ENCODE assay signal across 1 cellular context in the genomic region with DNA sequence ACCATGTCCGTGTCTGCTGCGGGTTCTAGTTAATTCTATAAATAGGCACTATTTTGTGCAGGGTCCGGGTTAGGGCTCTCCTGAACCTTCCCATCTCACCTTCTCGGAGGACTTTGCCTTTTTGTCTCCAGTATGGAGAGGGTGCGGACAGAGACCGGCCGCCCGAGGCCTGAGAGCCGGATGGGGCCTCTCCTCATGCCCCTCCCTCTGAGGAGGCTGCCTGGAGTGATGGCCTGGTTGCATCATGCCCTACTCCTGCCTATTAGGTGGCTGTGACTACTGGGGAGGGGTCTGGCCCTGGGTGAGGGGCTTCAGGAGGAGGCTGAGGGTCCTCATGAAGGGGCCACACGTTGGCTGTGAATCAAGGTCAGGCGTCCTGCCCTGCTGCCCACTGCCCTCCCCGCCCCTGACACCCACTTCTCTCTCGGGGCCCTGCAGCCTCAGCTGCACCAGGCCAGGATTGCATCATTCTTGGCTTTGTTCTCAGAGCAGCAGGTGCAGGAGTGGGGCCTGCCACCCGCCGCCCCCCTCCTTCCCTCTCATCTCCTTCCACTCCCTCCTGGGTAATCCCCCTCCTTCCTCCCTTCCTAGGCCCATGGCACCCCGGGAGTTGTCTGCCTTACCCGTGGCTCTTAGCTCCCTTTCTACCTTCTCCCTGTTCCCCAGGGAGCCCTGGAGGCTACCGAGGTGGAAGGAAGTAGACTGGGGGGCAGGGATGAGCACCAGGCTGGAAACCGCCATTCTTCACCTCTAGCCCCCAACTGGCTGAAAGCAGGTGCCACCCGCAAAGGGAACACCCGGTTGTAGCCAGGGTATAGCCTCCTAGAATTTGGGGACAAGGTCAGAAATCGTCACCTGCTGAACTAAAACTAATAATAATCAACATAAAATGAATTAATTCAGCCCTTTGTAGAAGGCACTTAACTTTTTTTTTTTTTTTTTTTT.
TF ChIP-seq lines count a peak whose summit lies in the region.

No MANE protein-coding gene starts in this region.

TF ChIP-seq in A549, 52 proteins besides CTCF, POLR2A, EP300 and RAD21 (continued from another document):
- TF ChIP-seq, protein P1, sequence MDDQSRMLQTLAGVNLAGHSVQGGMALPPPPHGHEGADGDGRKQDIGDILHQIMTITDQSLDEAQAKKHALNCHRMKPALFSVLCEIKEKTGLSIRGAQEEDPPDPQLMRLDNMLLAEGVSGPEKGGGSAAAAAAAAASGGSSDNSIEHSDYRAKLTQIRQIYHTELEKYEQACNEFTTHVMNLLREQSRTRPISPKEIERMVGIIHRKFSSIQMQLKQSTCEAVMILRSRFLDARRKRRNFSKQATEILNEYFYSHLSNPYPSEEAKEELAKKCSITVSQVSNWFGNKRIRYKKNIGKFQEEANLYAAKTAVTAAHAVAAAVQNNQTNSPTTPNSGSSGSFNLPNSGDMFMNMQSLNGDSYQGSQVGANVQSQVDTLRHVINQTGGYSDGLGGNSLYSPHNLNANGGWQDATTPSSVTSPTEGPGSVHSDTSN (IDR thresholded peaks at IDR 0.05), result no peak
- TF ChIP-seq CBX8 (IDR thresholded peaks at IDR 0.05), result no peak
- TF ChIP-seq, protein P2, sequence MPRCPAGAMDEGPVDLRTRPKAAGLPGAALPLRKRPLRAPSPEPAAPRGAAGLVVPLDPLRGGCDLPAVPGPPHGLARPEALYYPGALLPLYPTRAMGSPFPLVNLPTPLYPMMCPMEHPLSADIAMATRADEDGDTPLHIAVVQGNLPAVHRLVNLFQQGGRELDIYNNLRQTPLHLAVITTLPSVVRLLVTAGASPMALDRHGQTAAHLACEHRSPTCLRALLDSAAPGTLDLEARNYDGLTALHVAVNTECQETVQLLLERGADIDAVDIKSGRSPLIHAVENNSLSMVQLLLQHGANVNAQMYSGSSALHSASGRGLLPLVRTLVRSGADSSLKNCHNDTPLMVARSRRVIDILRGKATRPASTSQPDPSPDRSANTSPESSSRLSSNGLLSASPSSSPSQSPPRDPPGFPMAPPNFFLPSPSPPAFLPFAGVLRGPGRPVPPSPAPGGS (IDR thresholded peaks at IDR 0.05), result peak; percentile 43; the same call in 1 of the 3 replicates
- TF ChIP-seq, protein P3, sequence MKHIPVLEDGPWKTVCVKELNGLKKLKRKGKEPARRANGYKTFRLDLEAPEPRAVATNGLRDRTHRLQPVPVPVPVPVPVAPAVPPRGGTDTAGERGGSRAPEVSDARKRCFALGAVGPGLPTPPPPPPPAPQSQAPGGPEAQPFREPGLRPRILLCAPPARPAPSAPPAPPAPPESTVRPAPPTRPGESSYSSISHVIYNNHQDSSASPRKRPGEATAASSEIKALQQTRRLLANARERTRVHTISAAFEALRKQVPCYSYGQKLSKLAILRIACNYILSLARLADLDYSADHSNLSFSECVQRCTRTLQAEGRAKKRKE (CRISPR knock-in tag; IDR thresholded peaks at IDR 0.05; ENCODE audit: low read depth), result no peak
- TF ChIP-seq, protein P4, sequence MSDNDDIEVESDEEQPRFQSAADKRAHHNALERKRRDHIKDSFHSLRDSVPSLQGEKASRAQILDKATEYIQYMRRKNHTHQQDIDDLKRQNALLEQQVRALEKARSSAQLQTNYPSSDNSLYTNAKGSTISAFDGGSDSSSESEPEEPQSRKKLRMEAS (IDR thresholded peaks at IDR 0.05), result peak; percentile 26; the same call in 1 of the 2 replicates
TF ChIP-seq in A549: peak in this region for 4.
